ENCODE assay signal across 1 cellular context in genomic region chr17:39737761-39738567, GRCh38.
A peak's percentile ranks its signal among the peaks of the same experiment; 100 is the strongest.
TF ChIP-seq lines count a peak whose summit lies in the region.

GRB7 (plus strand) TSS chr17:39737938; CDS start chr17:39742302, 4,364 bp downstream.

TF ChIP-seq in HepG2, 621 proteins besides CTCF, POLR2A, EP300 and RAD21 (continued from another document and continues in another):
- no peak for TF ChIP-seq ZBTB40 (IDR thresholded peaks at IDR 0.05)
- no peak for TF ChIP-seq ZBTB40 (CRISPR knock-in tag; IDR thresholded peaks at IDR 0.05)
- TF ChIP-seq ZMYM4 (CRISPR knock-in tag; IDR thresholded peaks at IDR 0.05), result peak; percentile 80
- TF ChIP-seq ADNP (CRISPR knock-in tag; IDR thresholded peaks at IDR 0.05), result no peak
- peak; percentile 64 for TF ChIP-seq TBX2 (CRISPR knock-in tag; IDR thresholded peaks at IDR 0.05; ENCODE audit: borderline replicate concordance)
- no peak for TF ChIP-seq MATR3 (CRISPR knock-in tag; IDR thresholded peaks at IDR 0.05)
- no peak for TF ChIP-seq FLYWCH1 (CRISPR knock-in tag; IDR thresholded peaks at IDR 0.05)
- peak; percentile 80; the same call in 1 of the 2 replicates for TF ChIP-seq ZNF704 (CRISPR knock-in tag; IDR thresholded peaks at IDR 0.05; ENCODE audit: borderline replicate concordance)
- peak; percentile 86; the same call in 1 of the 2 replicates for TF ChIP-seq MAF1 (CRISPR knock-in tag; IDR thresholded peaks at IDR 0.05; ENCODE audit: borderline replicate concordance)
- no peak for TF ChIP-seq MIER3 (CRISPR knock-in tag; IDR thresholded peaks at IDR 0.05; ENCODE audit: borderline replicate concordance)
- TF ChIP-seq ZNF569 (CRISPR knock-in tag; IDR thresholded peaks at IDR 0.05; ENCODE audit: borderline replicate concordance), result 0 out of 2 replicates have a peak, but pooled peaks have one; percentile 58
- no peak for TF ChIP-seq TBP (CRISPR knock-in tag; IDR thresholded peaks at IDR 0.05)
- TF ChIP-seq NPAS2 (CRISPR knock-in tag; IDR thresholded peaks at IDR 0.05; ENCODE audit: borderline replicate concordance), result no peak
- TF ChIP-seq ZNF552 (CRISPR knock-in tag; IDR thresholded peaks at IDR 0.05; ENCODE audit: borderline replicate concordance), result no peak
- TF ChIP-seq ZNF317 (CRISPR knock-in tag; IDR thresholded peaks at IDR 0.05), result no peak
- TF ChIP-seq ZNF546 (CRISPR knock-in tag; conservative IDR thresholded peaks at IDR 0.05), result 0 out of 2 replicates have a peak, but pooled peaks have one; percentile 20
- peak; percentile 30; the same call in 1 of the 2 replicates for TF ChIP-seq ZNF354B (CRISPR knock-in tag; IDR thresholded peaks at IDR 0.05)
- no peak for TF ChIP-seq ATM (IDR thresholded peaks at IDR 0.05; ENCODE audit: borderline replicate concordance)
- peak; percentile 88; the same call in 1 of the 2 replicates for TF ChIP-seq ZNF556 (CRISPR knock-in tag; IDR thresholded peaks at IDR 0.05; ENCODE audit: borderline replicate concordance)
- TF ChIP-seq SP140L (CRISPR knock-in tag; IDR thresholded peaks at IDR 0.05; ENCODE audit: borderline replicate concordance), result no peak
- no peak; the same call in 1 of the 2 replicates for TF ChIP-seq HOMEZ (CRISPR knock-in tag; IDR thresholded peaks at IDR 0.05; ENCODE audit: low read depth)
- TF ChIP-seq ZNF460 (CRISPR knock-in tag; IDR thresholded peaks at IDR 0.05; ENCODE audit: borderline replicate concordance), result no peak
- TF ChIP-seq ETS1 (CRISPR knock-in tag; IDR thresholded peaks at IDR 0.05), result peak; percentile 85
- TF ChIP-seq ZNF800 (CRISPR knock-in tag; IDR thresholded peaks at IDR 0.05), result no peak
- TF ChIP-seq ZNF740 (CRISPR knock-in tag; IDR thresholded peaks at IDR 0.05), result no peak
- TF ChIP-seq ZSCAN20 (CRISPR knock-in tag; IDR thresholded peaks at IDR 0.05; ENCODE audit: borderline replicate concordance), result 0 out of 2 replicates have a peak, but pooled peaks have one; percentile 45
- peak; percentile 35; the same call in 1 of the 2 replicates for TF ChIP-seq FOSL1 (CRISPR knock-in tag; IDR thresholded peaks at IDR 0.05; ENCODE audit: borderline replicate concordance)
- TF ChIP-seq IKZF5 (CRISPR knock-in tag; IDR thresholded peaks at IDR 0.05), result peak; percentile 55; the same call in 1 of the 2 replicates
- TF ChIP-seq ZNF331 (CRISPR knock-in tag; IDR thresholded peaks at IDR 0.05), result no peak
- TF ChIP-seq HMG20A (CRISPR knock-in tag; IDR thresholded peaks at IDR 0.05; ENCODE audit: borderline replicate concordance), result no peak
- TF ChIP-seq NFIC (IDR thresholded peaks at IDR 0.05; ENCODE audit: low read length), result no peak
- 0 out of 2 replicates have a peak, but pooled peaks have one; percentile 62 for TF ChIP-seq ELK4 (CRISPR knock-in tag; IDR thresholded peaks at IDR 0.05; ENCODE audit: borderline replicate concordance)
- no peak; the same call in 1 of the 2 replicates for TF ChIP-seq MLX (CRISPR knock-in tag; IDR thresholded peaks at IDR 0.05)
- 0 out of 2 replicates have a peak, but pooled peaks have one; percentile 6 for TF ChIP-seq CBX5 (CRISPR knock-in tag; IDR thresholded peaks at IDR 0.05; ENCODE audit: borderline replicate concordance)
- peak; percentile 63; the same call in 1 of the 2 replicates for TF ChIP-seq ZNF430 (CRISPR knock-in tag; IDR thresholded peaks at IDR 0.05)
- TF ChIP-seq ZBTB3 (CRISPR knock-in tag; IDR thresholded peaks at IDR 0.05; ENCODE audit: borderline replicate concordance, low read depth), result peak; percentile 62; the same call in 1 of the 2 replicates
- peak; percentile 38; the same call in 1 of the 2 replicates for TF ChIP-seq ZNF816 (CRISPR knock-in tag; IDR thresholded peaks at IDR 0.05; ENCODE audit: borderline replicate concordance)
- TF ChIP-seq NFIB (CRISPR knock-in tag; IDR thresholded peaks at IDR 0.05; ENCODE audit: borderline replicate concordance), result no peak
- no peak for TF ChIP-seq SNAI1 (CRISPR knock-in tag; IDR thresholded peaks at IDR 0.05; ENCODE audit: borderline replicate concordance)
- TF ChIP-seq ZNF121 (CRISPR knock-in tag; IDR thresholded peaks at IDR 0.05), result peak; percentile 48; the same call in 1 of the 2 replicates
- peak; percentile 20; the same call in 1 of the 2 replicates for TF ChIP-seq CBFB (CRISPR knock-in tag; IDR thresholded peaks at IDR 0.05)
- peak; percentile 21; the same call in 1 of the 2 replicates for TF ChIP-seq MEIS2 (CRISPR knock-in tag; IDR thresholded peaks at IDR 0.05)
- no peak for TF ChIP-seq SCMH1 (CRISPR knock-in tag; IDR thresholded peaks at IDR 0.05; ENCODE audit: borderline replicate concordance)
- no peak for TF ChIP-seq TEAD3 (CRISPR knock-in tag; optimal IDR thresholded peaks at IDR 0.05; ENCODE audit: borderline replicate concordance)
- TF ChIP-seq KLF6 (CRISPR knock-in tag; IDR thresholded peaks at IDR 0.05), result peak; percentile 55; the same call in 1 of the 2 replicates
